8 cellular contexts compared by ENCODE assay signal in genomic region chr14:96501383-96501745, GRCh38. TPM values are rescaled to one million over a fixed set of nuclear protein-coding genes. Genes with fewer than 3 reads are reported as not detected.
DNase-seq lines count a peak whose midpoint lies in the region; ATAC-seq and TF ChIP-seq lines count a peak whose summit lies in the region.

No MANE protein-coding gene starts in this region.

- H3K36me3 Mint-ChIP-seq in activated T-cell treated with anti-CD3 and anti-CD28 coated beads, Interleukin-2, amount 50 U/mL, for 4 hours (ENCODE audit: insufficient read depth), result peaks cover 15% of the 10 kb centered on the region
- H3K36me3 Mint-ChIP-seq in stimulated activated naive B cell treated with anti-CD40 and anti-IgM and Interleukin-4, amounts not matched to agents 10 μg/mL and 1 μg/mL and 100 μg/mL, for 72 hours, result peaks cover 27 to 32% of the 10 kb centered on the region in 2 donors

- H3K27ac Mint-ChIP-seq in stimulated activated naive B cell treated with anti-CD40 and anti-IgM and Interleukin-4, amounts not matched to agents 10 μg/mL and 1 μg/mL and 100 μg/mL, for 72 hours, result peak overlapping the region; percentile 99

- 12% methylated on average over 11 of the region's 11 CpGs for WGBS in hepatocyte (ENCODE audit: low lambda C conversion rate, missing lambda C conversion rate)

- peak overlapping the region; percentile 96 for H2AFZ ChIP-seq in hepatocyte

- peak overlapping the region; percentile 99 for H3K4me3 Mint-ChIP-seq in activated T-cell treated with anti-CD3 and anti-CD28 coated beads, Interleukin-2, amount 50 U/mL, for 4 hours
- H3K4me3 Mint-ChIP-seq in stimulated activated naive B cell treated with anti-CD40 and anti-IgM and Interleukin-4, amounts not matched to agents 10 μg/mL and 1 μg/mL and 100 μg/mL, for 72 hours, result peak overlapping the region; percentile 92 to 95

- no peaks in the 10 kb centered on the region for H3K9me2 ChIP-seq in hepatocyte (replicated peaks; ENCODE audit: insufficient read depth)

- peaks cover 37% of the 10 kb centered on the region for H4K20me1 ChIP-seq in hepatocyte (ENCODE audit: insufficient read depth, poor library complexity, severe bottlenecking)

- H3K4me2 ChIP-seq in hepatocyte, result peak overlapping the region; percentile 75

- H3K27me3 ChIP-seq in hepatocyte, result no peaks in the 10 kb centered on the region

- H3K79me2 ChIP-seq in hepatocyte, result peaks cover 48% of the 10 kb centered on the region

- no peak for ATAC-seq in activated T-cell treated with anti-CD3 and anti-CD28 coated beads, Interleukin-2, amount 50 U/mL, for 4 hours
- peak; percentile 18 to 28 for ATAC-seq in stimulated activated naive B cell treated with anti-CD40 and anti-IgM and Interleukin-4, amounts not matched to agents 10 μg/mL and 1 μg/mL and 100 μg/mL, for 72 hours (replicated peaks)
- no peak for ATAC-seq in GM21529 (IDR thresholded peaks at IDR 0.05; ENCODE audit: unreplicated experiment)

- TF ChIP-seq CTCF in hepatocyte (IDR thresholded peaks at IDR 0.05; ENCODE audit: poor library complexity), result no peak

- H3K4me1 ChIP-seq in hepatocyte (ENCODE audit: insufficient read depth), result peaks cover 20% of the 10 kb centered on the region

- H3K9me3 Mint-ChIP-seq in activated T-cell treated with anti-CD3 and anti-CD28 coated beads, Interleukin-2, amount 50 U/mL, for 4 hours, result no peaks in the 10 kb centered on the region
- H3K9me3 Mint-ChIP-seq in stimulated activated naive B cell treated with anti-CD40 and anti-IgM and Interleukin-4, amounts not matched to agents 10 μg/mL and 1 μg/mL and 100 μg/mL, for 72 hours, result no peaks in the 10 kb centered on the region

- H3K27ac ChIP-seq in hepatocyte, result peak overlapping the region; percentile 97

- peak; percentile 3 for DNase-seq in stimulated activated CD4-positive, alpha-beta T cell treated with anti-CD3 and anti-CD28 coated beads, Interleukin-1b, Interleukin-23, amount 100 ng/mL, for 48 hours
- DNase-seq in stimulated activated CD4-positive, alpha-beta T cell treated with anti-CD3 and anti-CD28 coated beads, Interleukin-4, amount 100 ng/mL, for 1 hour, result no peak
- peak; percentile 25 for DNase-seq in activated T-cell treated with anti-CD3 and anti-CD28 coated beads, Interleukin-2, amount 50 U/mL, for 4 hours
- DNase-seq in hepatocyte (ENCODE audit: low spot score) (peak; percentile 5), NCI-H2196 treated with DMSO at 0.1 percent for 48 hours (lab: John Stamatoyannopoulos, UW; ENCODE audit: unreplicated experiment) (no peak)
- DNase-seq in stimulated activated naive B cell treated with anti-CD40 and anti-IgM and Interleukin-4, amounts not matched to agents 10 μg/mL and 1 μg/mL and 100 μg/mL, for 72 hours, result peak; percentile 39
- DNase-seq in activated CD4-positive, CD25-positive, alpha-beta regulatory T cell (lab: John Stamatoyannopoulos, UW), result no peak

- H3K27me3 Mint-ChIP-seq in activated T-cell treated with anti-CD3 and anti-CD28 coated beads, Interleukin-2, amount 50 U/mL, for 4 hours (ENCODE audit: low read depth), result peaks cover 6% of the 10 kb centered on the region
- H3K27me3 Mint-ChIP-seq in stimulated activated naive B cell treated with anti-CD40 and anti-IgM and Interleukin-4, amounts not matched to agents 10 μg/mL and 1 μg/mL and 100 μg/mL, for 72 hours, result no peaks in the 10 kb centered on the region

- H3K4me3 ChIP-seq in hepatocyte, result peak overlapping the region; percentile 69

- H3K36me3 ChIP-seq in hepatocyte (replicated peaks; ENCODE audit: insufficient read depth, low read depth), result no peaks in the 10 kb centered on the region

- peaks cover 42% of the 10 kb centered on the region for H3K4me1 Mint-ChIP-seq in activated T-cell treated with anti-CD3 and anti-CD28 coated beads, Interleukin-2, amount 50 U/mL, for 4 hours (ENCODE audit: low read depth)
- peaks cover 40 to 71% of the 10 kb centered on the region in 2 donors for H3K4me1 Mint-ChIP-seq in stimulated activated naive B cell treated with anti-CD40 and anti-IgM and Interleukin-4, amounts not matched to agents 10 μg/mL and 1 μg/mL and 100 μg/mL, for 72 hours

- no peaks in the 10 kb centered on the region for H3K9me3 ChIP-seq in hepatocyte (ENCODE audit: low read depth)

RNA-seq across cellular contexts. Expression of gene PAPOLA, which starts 0.8 kb away (rescaled TPM):
- total RNA-seq in activated T-cell treated with anti-CD3 and anti-CD28 coated beads, Interleukin-2, amount 50 U/mL, for 4 hours, result 100 to 1,000 TPM; 161 to 180 (median 164) TPM
- 149 and 151 TPM in 2 replicates for total RNA-seq in hepatocyte
- polyA plus RNA-seq in hepatocyte, result 91.9 and 97.7 TPM in 2 replicates

Comparison
In these comparisons a context has a peak if more than half of its experiments do, and no peak if none do; other contexts are left out.
1. DNase-seq: peak in stimulated activated CD4-positive, alpha-beta T cell treated with anti-CD3 and anti-CD28 coated beads, Interleukin-1b, Interleukin-23, amount 100 ng/mL, for 48 hours (single experiment), activated T-cell treated with anti-CD3 and anti-CD28 coated beads, Interleukin-2, amount 50 U/mL, for 4 hours (single experiment), hepatocyte (single experiment) and stimulated activated naive B cell treated with anti-CD40 and anti-IgM and Interleukin-4, amounts not matched to agents 10 μg/mL and 1 μg/mL and 100 μg/mL, for 72 hours (single experiment); none in stimulated activated CD4-positive, alpha-beta T cell treated with anti-CD3 and anti-CD28 coated beads, Interleukin-4, amount 100 ng/mL, for 1 hour (single experiment), activated CD4-positive, CD25-positive, alpha-beta regulatory T cell (0 of 4) and NCI-H2196 treated with DMSO at 0.1 percent for 48 hours (single experiment).
2. ATAC-seq: peak in stimulated activated naive B cell treated with anti-CD40 and anti-IgM and Interleukin-4, amounts not matched to agents 10 μg/mL and 1 μg/mL and 100 μg/mL, for 72 hours (2 of 2); none in activated T-cell treated with anti-CD3 and anti-CD28 coated beads, Interleukin-2, amount 50 U/mL, for 4 hours (0 of 2) and GM21529 (single experiment).